Comparison of ENCODE assay signal across 19 cellular contexts in the genomic region with DNA sequence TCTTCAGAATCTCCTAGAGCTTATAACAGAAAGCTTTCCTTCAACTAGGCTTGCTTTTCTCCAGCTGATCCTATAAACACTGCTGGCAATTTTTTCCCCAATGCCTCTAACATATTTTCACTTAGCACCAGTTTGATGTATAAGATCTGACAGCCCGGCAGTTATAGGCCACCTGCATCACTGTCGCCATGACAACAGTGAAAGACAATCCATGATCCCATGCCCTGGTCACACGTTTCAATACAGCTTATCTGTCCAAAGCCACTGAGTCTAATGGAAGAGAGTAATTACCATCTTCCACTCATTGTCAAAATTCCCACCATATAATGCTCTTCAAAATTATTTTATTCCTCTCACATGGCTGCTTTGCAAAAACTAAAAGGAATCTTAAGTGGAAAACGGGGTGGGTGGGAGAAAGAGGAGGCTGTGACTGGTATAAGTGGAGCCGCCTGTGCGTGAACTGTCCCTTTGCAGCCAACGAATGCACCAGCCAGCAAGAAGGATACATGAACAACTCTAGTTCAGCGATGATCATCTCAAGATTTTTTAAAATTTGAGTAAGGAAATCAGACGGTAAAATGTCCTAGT. TPM values are rescaled to one million over a fixed set of nuclear protein-coding genes. Genes with fewer than 3 reads are reported as not detected.
DNase-seq lines count a peak whose midpoint lies in the region; ATAC-seq and TF ChIP-seq lines count a peak whose summit lies in the region.
"Had no signal": no experiment of that assay in that cellular context is flagged by ENCODE, and none has a peak within 500 bp of the region (broad histone marks: within the 10 kb centered on the region; RNA-seq: fewer than 3 reads in every experiment).

No MANE protein-coding gene starts in this region.

- no peak overlapping the region for H3K27ac ChIP-seq in neural progenitor cell
- H3K27ac ChIP-seq: 22Rv1, foreskin keratinocyte had no signal

- TF ChIP-seq CTCF in neural progenitor cell (IDR thresholded peaks at IDR 0.05): no peak

- no peaks in the 10 kb centered on the region for H3K79me2 ChIP-seq in neural progenitor cell (ENCODE audit: low read depth)

- no peaks in the 10 kb centered on the region for H3K9me3 ChIP-seq in neural progenitor cell (ENCODE audit: low read depth)
- H3K9me3 ChIP-seq: transverse colon had no signal

- no peak overlapping the region for H3K4me2 ChIP-seq in neural progenitor cell

- peak overlapping the region; percentile 7 for H3K4me3 Mint-ChIP-seq in neural progenitor cell
- H3K4me3 Mint-ChIP-seq: naive thymus-derived CD4-positive, alpha-beta T cell had no signal

- H3K4me1 Mint-ChIP-seq in neural progenitor cell: peaks cover 48% of the 10 kb centered on the region

- peak overlapping the region; percentile 57 for H3K27ac Mint-ChIP-seq in neural progenitor cell
- H3K27ac Mint-ChIP-seq: naive thymus-derived CD4-positive, alpha-beta T cell had no signal

- H3F3A ChIP-seq in neural progenitor cell (ENCODE audit: low read depth): no peaks in the 10 kb centered on the region

- peaks cover 42% of the 10 kb centered on the region for H4K20me1 ChIP-seq in neural progenitor cell (ENCODE audit: low read depth)

- DNase-seq in DMS 273 (lab: John Stamatoyannopoulos, UW; ENCODE audit: unreplicated experiment): peak; percentile 40
- no peak for DNase-seq in DMS 273 treated with DMSO at 0.1 percent for 48 hours (lab: John Stamatoyannopoulos, UW)
- peak; percentile 39 to 93 (median 75) for DNase-seq in NCI-H1417 (lab: John Stamatoyannopoulos, UW)
- DNase-seq in neural progenitor cell (ENCODE audit: low spot score): peak; percentile 69
- DNase-seq in foreskin melanocyte: no peak
- DNase-seq in SKM-1 (lab: John Stamatoyannopoulos, UW; ENCODE audit: unreplicated experiment): no peak
- DNase-seq: activated CD4-positive, alpha-beta T cell treated with anti-CD3 and anti-CD28 coated beads, Interleukin-2, amount 50 U/mL, for 4 hours; activated effector memory CD4-positive, alpha-beta T cell treated with anti-CD3 and anti-CD28 coated beads, Interleukin-2, amount 50 U/mL, for 16 hours; DND-41; KBM-7; naive thymus-derived CD4-positive, alpha-beta T cell; NCI-H226; posterior cingulate gyrus; stimulated activated naive CD8-positive, alpha-beta T cell treated with anti-CD3 and anti-CD28 coated beads, Interleukin-15, Interleukin-2, amounts not matched to agents 100 U/mL and 50 U/mL, for 24 hours; transverse colon had no signal

- H3K9me3 Mint-ChIP-seq in neural progenitor cell: no peaks in the 10 kb centered on the region

- peak; percentile 22; the same call in 1 of the 3 replicates for ATAC-seq in SK-N-SH treated with all-trans-retinoic acid at 6 μM for 48 hours
- ATAC-seq in GM19467 (IDR thresholded peaks at IDR 0.05; ENCODE audit: unreplicated experiment): no peak
- ATAC-seq: foreskin keratinocyte; naive thymus-derived CD4-positive, alpha-beta T cell; stimulated activated naive CD8-positive, alpha-beta T cell treated with anti-CD3 and anti-CD28 coated beads, Interleukin-15, Interleukin-2, amounts not matched to agents 100 U/mL and 50 U/mL, for 24 hours had no signal

- no peaks in the 10 kb centered on the region for H3K36me3 ChIP-seq in neural progenitor cell
- H3K36me3 ChIP-seq: transverse colon had no signal

- no peak overlapping the region for H3K4me3 ChIP-seq in neural progenitor cell
- H3K4me3 ChIP-seq: transverse colon had no signal

- H3K36me3 Mint-ChIP-seq in neural progenitor cell: peaks cover 2% of the 10 kb centered on the region

- peaks cover 4% of the 10 kb centered on the region for H3K27me3 Mint-ChIP-seq in neural progenitor cell (ENCODE audit: insufficient read depth, low read depth)

- no peak overlapping the region for H3K9ac ChIP-seq in neural progenitor cell

- peaks cover 11% of the 10 kb centered on the region for H3K4me1 ChIP-seq in neural progenitor cell

- H3K27me3 ChIP-seq in neural progenitor cell: no peaks in the 10 kb centered on the region
- H3K27me3 ChIP-seq: foreskin keratinocyte, transverse colon had no signal

- H2AFZ ChIP-seq in neural progenitor cell (replicated peaks): no peak overlapping the region

TF ChIP-seq in SK-N-SH treated with all-trans-retinoic acid at 6 μM for 48 hours, 23 proteins besides CTCF, POLR2A, EP300 and RAD21:
- TF ChIP-seq ISL1 (CRISPR knock-in tag; IDR thresholded peaks at IDR 0.05): no peak
- TF ChIP-seq ESRRG (CRISPR knock-in tag; IDR thresholded peaks at IDR 0.05): no peak
- TF ChIP-seq, protein P1, sequence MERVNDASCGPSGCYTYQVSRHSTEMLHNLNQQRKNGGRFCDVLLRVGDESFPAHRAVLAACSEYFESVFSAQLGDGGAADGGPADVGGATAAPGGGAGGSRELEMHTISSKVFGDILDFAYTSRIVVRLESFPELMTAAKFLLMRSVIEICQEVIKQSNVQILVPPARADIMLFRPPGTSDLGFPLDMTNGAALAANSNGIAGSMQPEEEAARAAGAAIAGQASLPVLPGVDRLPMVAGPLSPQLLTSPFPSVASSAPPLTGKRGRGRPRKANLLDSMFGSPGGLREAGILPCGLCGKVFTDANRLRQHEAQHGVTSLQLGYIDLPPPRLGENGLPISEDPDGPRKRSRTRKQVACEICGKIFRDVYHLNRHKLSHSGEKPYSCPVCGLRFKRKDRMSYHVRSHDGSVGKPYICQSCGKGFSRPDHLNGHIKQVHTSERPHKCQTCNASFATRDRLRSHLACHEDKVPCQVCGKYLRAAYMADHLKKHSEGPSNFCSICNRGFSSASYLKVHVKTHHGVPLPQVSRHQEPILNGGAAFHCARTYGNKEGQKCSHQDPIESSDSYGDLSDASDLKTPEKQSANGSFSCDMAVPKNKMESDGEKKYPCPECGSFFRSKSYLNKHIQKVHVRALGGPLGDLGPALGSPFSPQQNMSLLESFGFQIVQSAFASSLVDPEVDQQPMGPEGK (CRISPR knock-in tag; IDR thresholded peaks at IDR 0.05; ENCODE audit: borderline replicate concordance): no peak
- TF ChIP-seq ZNF8 (CRISPR knock-in tag; IDR thresholded peaks at IDR 0.05): no peak
- no peak for TF ChIP-seq ZFP30 (CRISPR knock-in tag; IDR thresholded peaks at IDR 0.05)
- TF ChIP-seq, protein P2, sequence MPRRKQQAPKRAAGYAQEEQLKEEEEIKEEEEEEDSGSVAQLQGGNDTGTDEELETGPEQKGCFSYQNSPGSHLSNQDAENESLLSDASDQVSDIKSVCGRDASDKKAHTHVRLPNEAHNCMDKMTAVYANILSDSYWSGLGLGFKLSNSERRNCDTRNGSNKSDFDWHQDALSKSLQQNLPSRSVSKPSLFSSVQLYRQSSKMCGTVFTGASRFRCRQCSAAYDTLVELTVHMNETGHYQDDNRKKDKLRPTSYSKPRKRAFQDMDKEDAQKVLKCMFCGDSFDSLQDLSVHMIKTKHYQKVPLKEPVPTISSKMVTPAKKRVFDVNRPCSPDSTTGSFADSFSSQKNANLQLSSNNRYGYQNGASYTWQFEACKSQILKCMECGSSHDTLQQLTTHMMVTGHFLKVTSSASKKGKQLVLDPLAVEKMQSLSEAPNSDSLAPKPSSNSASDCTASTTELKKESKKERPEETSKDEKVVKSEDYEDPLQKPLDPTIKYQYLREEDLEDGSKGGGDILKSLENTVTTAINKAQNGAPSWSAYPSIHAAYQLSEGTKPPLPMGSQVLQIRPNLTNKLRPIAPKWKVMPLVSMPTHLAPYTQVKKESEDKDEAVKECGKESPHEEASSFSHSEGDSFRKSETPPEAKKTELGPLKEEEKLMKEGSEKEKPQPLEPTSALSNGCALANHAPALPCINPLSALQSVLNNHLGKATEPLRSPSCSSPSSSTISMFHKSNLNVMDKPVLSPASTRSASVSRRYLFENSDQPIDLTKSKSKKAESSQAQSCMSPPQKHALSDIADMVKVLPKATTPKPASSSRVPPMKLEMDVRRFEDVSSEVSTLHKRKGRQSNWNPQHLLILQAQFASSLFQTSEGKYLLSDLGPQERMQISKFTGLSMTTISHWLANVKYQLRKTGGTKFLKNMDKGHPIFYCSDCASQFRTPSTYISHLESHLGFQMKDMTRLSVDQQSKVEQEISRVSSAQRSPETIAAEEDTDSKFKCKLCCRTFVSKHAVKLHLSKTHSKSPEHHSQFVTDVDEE (CRISPR knock-in tag; IDR thresholded peaks at IDR 0.05): no peak
- no peak for TF ChIP-seq ZC3H10 (CRISPR knock-in tag; IDR thresholded peaks at IDR 0.05)
- TF ChIP-seq ARNTL (CRISPR knock-in tag; IDR thresholded peaks at IDR 0.05; ENCODE audit: borderline replicate concordance, low read depth): no peak
- no peak for TF ChIP-seq PPARA (CRISPR knock-in tag; IDR thresholded peaks at IDR 0.05; ENCODE audit: borderline replicate concordance)
- no peak for TF ChIP-seq OSR1 (CRISPR knock-in tag; IDR thresholded peaks at IDR 0.05)
- no peak for TF ChIP-seq BACH2 (CRISPR knock-in tag; IDR thresholded peaks at IDR 0.05; ENCODE audit: borderline replicate concordance)

RNA-seq across cellular contexts. Expression of a gene that starts 44.3 kb away (rescaled TPM):
- total RNA-seq in neural progenitor cell (ENCODE audit: low replicate concordance): 13.5 and 14.4 TPM in 2 replicates

Comparison
In these comparisons a context has a peak if more than half of its experiments do, and no peak if none do; other contexts are left out.
1. DNase-seq: peak in DMS 273 (single experiment), NCI-H1417 (3 of 3) and neural progenitor cell (single experiment); none in DMS 273 treated with DMSO at 0.1 percent for 48 hours (single experiment), foreskin melanocyte (single experiment) and SKM-1 (single experiment).